ENCODE assay signal across 9 cellular contexts in genomic region chr13:30796833-30797601, GRCh38.
A peak's percentile ranks its signal among the peaks of the same experiment; 100 is the strongest.
DNase-seq lines count a peak whose midpoint lies in the region; ATAC-seq, FAIRE-seq and TF ChIP-seq lines count a peak whose summit lies in the region.
"Had no signal": no experiment of that assay in that cellular context is flagged by ENCODE, and none has a peak within 500 bp of the region (broad histone marks: within the 10 kb centered on the region; RNA-seq: fewer than 3 reads in every experiment).

No MANE protein-coding gene starts in this region.

- TF ChIP-seq EP300 in A549 (IDR thresholded peaks at IDR 0.05) (no peak), ovary (IDR thresholded peaks at IDR 0.05) (no peak)

- peak overlapping the region; percentile 40; the same call in 2 of the 3 replicates for H3K4me2 ChIP-seq in A549

- peaks cover 18% of the 10 kb centered on the region for H3K4me1 ChIP-seq in A549
- H3K4me1 ChIP-seq in right lobe of liver, result peaks cover 0 to 19% (median under 1%) of the 10 kb centered on the region in 4 donors
- H3K4me1 ChIP-seq in ovary (ENCODE audit: insufficient read depth), result peaks cover 4% of the 10 kb centered on the region

- H3K4me1 Mint-ChIP-seq in activated T-helper 2 cell treated with anti-CD3 and anti-CD28 coated beads, Interferon-gamma antibody, Interleukin-2, Interleukin-4, amounts not matched to agents 10 μg/mL and 5 μg/mL and 100 μg/mL, durations not matched to agents 14 hours and 24 hours and 36 hours (ENCODE audit: low read depth), result peaks cover 30% of the 10 kb centered on the region

- no peaks in the 10 kb centered on the region for H3K36me3 Mint-ChIP-seq in activated T-helper 2 cell treated with anti-CD3 and anti-CD28 coated beads, Interferon-gamma antibody, Interleukin-2, Interleukin-4, amounts not matched to agents 10 μg/mL and 5 μg/mL and 100 μg/mL, durations not matched to agents 14 hours and 24 hours and 36 hours (ENCODE audit: low read depth)

- H3K27ac ChIP-seq in A549, result peak overlapping the region in 1 of 2 experiments; percentile 72; a peak in 4 of 6 replicates
- H3K27ac ChIP-seq in right lobe of liver, result no peak overlapping the region
- H3K27ac ChIP-seq in ovary, result no peak overlapping the region

- CTCF ChIA-PET in A549 (lab: Yijun Ruan, JAX), result interaction anchor here (0.7 to 9.4 kb wide), 8 partner anchors 7 to 665 kb away, joined by 3 to 40 read pairs (median 4); no protein-coding TSS in a partner anchor

- H3K27ac Mint-ChIP-seq in activated T-helper 2 cell treated with anti-CD3 and anti-CD28 coated beads, Interferon-gamma antibody, Interleukin-2, Interleukin-4, amounts not matched to agents 10 μg/mL and 5 μg/mL and 100 μg/mL, durations not matched to agents 14 hours and 24 hours and 36 hours, result peak overlapping the region; percentile 78

- DNase-seq in A549 (ENCODE audit: low read depth in 1 of 2, low spot score in 1 of 2) (no peak), GM19239 (ENCODE audit: insufficient read length, low spot score) (no peak), right lobe of liver (no peak), ovary (no peak), OCI-M1 (lab: John Stamatoyannopoulos, UW) (no peak)
- DNase-seq in activated T-helper 2 cell treated with anti-CD3 and anti-CD28 coated beads, Interferon-gamma antibody, Interleukin-2, Interleukin-4, amounts not matched to agents 10 μg/mL and 5 μg/mL and 100 μg/mL, durations not matched to agents 14 hours and 24 hours and 36 hours (ENCODE audit: low spot score), result no peak
- DNase-seq: NCI-H146 had no signal

- TF ChIP-seq POLR2A in A549 (IDR thresholded peaks at IDR 0.05; ENCODE audit: low read length) (no peak), right lobe of liver (IDR thresholded peaks at IDR 0.05) (no peak), ovary (IDR thresholded peaks at IDR 0.05) (no peak)

- H3K9me3 Mint-ChIP-seq in activated T-helper 2 cell treated with anti-CD3 and anti-CD28 coated beads, Interferon-gamma antibody, Interleukin-2, Interleukin-4, amounts not matched to agents 10 μg/mL and 5 μg/mL and 100 μg/mL, durations not matched to agents 14 hours and 24 hours and 36 hours, result no peaks in the 10 kb centered on the region

- H3K36me3 ChIP-seq in right lobe of liver, result no peaks in the 10 kb centered on the region
- no peaks in the 10 kb centered on the region for H3K36me3 ChIP-seq in ovary

- TF ChIP-seq RAD21 in A549 (conservative IDR thresholded peaks at IDR 0.05 in 1 of 2, IDR thresholded peaks at IDR 0.05 in 1 of 2), result no peak

- POLR2A ChIA-PET in A549 (lab: Yijun Ruan, JAX), result no interaction called here

- WGBS in A549 (ENCODE audit: missing lambda C conversion rate), result 73% methylated on average over 15 of the region's 18 CpGs
- WGBS in right lobe of liver (ENCODE audit: insufficient coverage, low coverage, low lambda C conversion rate, missing lambda C conversion rate), result 54% methylated on average over 16 of the region's 18 CpGs
- WGBS in ovary, 3 donors, result 64 to 68% (median 67%) methylated on average over 18 of the region's 18 CpGs

- H3K4me3 ChIP-seq in A549, result no peak overlapping the region
- peak overlapping the region in 2 of 3 donors; percentile 7 to 23 for H3K4me3 ChIP-seq in right lobe of liver
- H3K4me3 ChIP-seq in ovary, result no peak overlapping the region

- ATAC-seq in A549, result no peak
- ATAC-seq in right lobe of liver, result peak; percentile 52 to 78 (median 60)
- ATAC-seq in HG03175 (IDR thresholded peaks at IDR 0.05; ENCODE audit: unreplicated experiment), result no peak
- no peak for ATAC-seq in HG02763 (IDR thresholded peaks at IDR 0.05; ENCODE audit: unreplicated experiment)

- FAIRE-seq in A549 (lab: Jason Lieb, UNC), result no peak
- FAIRE-seq in GM19239 (lab: Jason Lieb, UNC), result peak; percentile 18

- H3K27me3 Mint-ChIP-seq in activated T-helper 2 cell treated with anti-CD3 and anti-CD28 coated beads, Interferon-gamma antibody, Interleukin-2, Interleukin-4, amounts not matched to agents 10 μg/mL and 5 μg/mL and 100 μg/mL, durations not matched to agents 14 hours and 24 hours and 36 hours (ENCODE audit: low read depth), result no peaks in the 10 kb centered on the region

- no peaks in the 10 kb centered on the region for H3K27me3 ChIP-seq in right lobe of liver
- H3K27me3 ChIP-seq in ovary, result no peaks in the 10 kb centered on the region

- TF ChIP-seq CTCF in A549 (IDR thresholded peaks at IDR 0.05), result no peak
- TF ChIP-seq CTCF in right lobe of liver (IDR thresholded peaks at IDR 0.05), result no peak
- TF ChIP-seq CTCF in ovary (IDR thresholded peaks at IDR 0.05), result no peak

- no peaks in the 10 kb centered on the region for H3K9me3 ChIP-seq in A549
- no peaks in the 10 kb centered on the region for H3K9me3 ChIP-seq in right lobe of liver
- no peaks in the 10 kb centered on the region for H3K9me3 ChIP-seq in ovary

- peak overlapping the region; percentile 58 for H3K4me3 Mint-ChIP-seq in activated T-helper 2 cell treated with anti-CD3 and anti-CD28 coated beads, Interferon-gamma antibody, Interleukin-2, Interleukin-4, amounts not matched to agents 10 μg/mL and 5 μg/mL and 100 μg/mL, durations not matched to agents 14 hours and 24 hours and 36 hours (ENCODE audit: low read depth)

- intact Hi-C loops in activated T-helper 2 cell treated with anti-CD3 and anti-CD28 coated beads, Interferon-gamma antibody, Interleukin-2, Interleukin-4, amounts not matched to agents 10 μg/mL and 5 μg/mL and 100 μg/mL, durations not matched to agents 14 hours and 24 hours and 36 hours (cut with micrococcal nuclease), result loop anchor here (1.0 kb wide), 1 partner anchor 57 kb away; no protein-coding TSS in a partner anchor
- intact Hi-C loops in right lobe of liver (cut with DNase I), result loop anchor here in 1 of 2 donors (10.0 kb wide), 1 partner anchor 652 kb away; no protein-coding TSS in a partner anchor
- intact Hi-C loops in ovary (cut with DNase I), result loop anchor here in 2 of 4 donors (5.0 to 10.0 kb wide), 4 partner anchors 70 to 665 kb away; no protein-coding TSS in a partner anchor

TF ChIP-seq in A549, 52 proteins besides CTCF, POLR2A, EP300 and RAD21:
- no peak for TF ChIP-seq HEYL (CRISPR knock-in tag; IDR thresholded peaks at IDR 0.05)
- no peak for TF ChIP-seq RARB (CRISPR knock-in tag; IDR thresholded peaks at IDR 0.05)
- no peak for TF ChIP-seq GATA3 (IDR thresholded peaks at IDR 0.05; ENCODE audit: borderline replicate concordance)
- TF ChIP-seq FOSL2 (IDR thresholded peaks at IDR 0.05), result no peak
- TF ChIP-seq FOSL2 (CRISPR knock-in tag; IDR thresholded peaks at IDR 0.05), result no peak
- TF ChIP-seq EHF (CRISPR knock-in tag; IDR thresholded peaks at IDR 0.05), result no peak
- TF ChIP-seq PHF8 (IDR thresholded peaks at IDR 0.05; ENCODE audit: borderline replicate concordance, low read depth), result no peak
- no peak for TF ChIP-seq HOXA7 (CRISPR knock-in tag; IDR thresholded peaks at IDR 0.05)
- TF ChIP-seq CBX8 (IDR thresholded peaks at IDR 0.05), result no peak
- no peak for TF ChIP-seq RFX5 (IDR thresholded peaks at IDR 0.05)
- TF ChIP-seq JUN (IDR thresholded peaks at IDR 0.05), result no peak
- TF ChIP-seq NFE2L2 (conservative IDR thresholded peaks at IDR 0.05; ENCODE audit: low read length), result no peak
- TF ChIP-seq, protein P1, sequence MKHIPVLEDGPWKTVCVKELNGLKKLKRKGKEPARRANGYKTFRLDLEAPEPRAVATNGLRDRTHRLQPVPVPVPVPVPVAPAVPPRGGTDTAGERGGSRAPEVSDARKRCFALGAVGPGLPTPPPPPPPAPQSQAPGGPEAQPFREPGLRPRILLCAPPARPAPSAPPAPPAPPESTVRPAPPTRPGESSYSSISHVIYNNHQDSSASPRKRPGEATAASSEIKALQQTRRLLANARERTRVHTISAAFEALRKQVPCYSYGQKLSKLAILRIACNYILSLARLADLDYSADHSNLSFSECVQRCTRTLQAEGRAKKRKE (CRISPR knock-in tag; IDR thresholded peaks at IDR 0.05; ENCODE audit: low read depth), result no peak
- TF ChIP-seq MAZ (IDR thresholded peaks at IDR 0.05; ENCODE audit: borderline replicate concordance, low read depth, low read length), result no peak
- TF ChIP-seq CHD4 (IDR thresholded peaks at IDR 0.05; ENCODE audit: borderline replicate concordance), result no peak
- TF ChIP-seq HES2 (IDR thresholded peaks at IDR 0.05), result no peak
TF ChIP-seq in A549: peak in this region for 0.

Comparison
In these comparisons a context has a peak if more than half of its experiments do, and no peak if none do; other contexts are left out.
1. ATAC-seq: peak in right lobe of liver (4 of 4); none in A549 (0 of 2), HG03175 (single experiment) and HG02763 (single experiment).
2. H3K4me3 ChIP-seq: peak in right lobe of liver (2 of 3); none in A549 (single experiment) and ovary (single experiment).